1 cellular context compared by ENCODE assay signal in the genomic region with DNA sequence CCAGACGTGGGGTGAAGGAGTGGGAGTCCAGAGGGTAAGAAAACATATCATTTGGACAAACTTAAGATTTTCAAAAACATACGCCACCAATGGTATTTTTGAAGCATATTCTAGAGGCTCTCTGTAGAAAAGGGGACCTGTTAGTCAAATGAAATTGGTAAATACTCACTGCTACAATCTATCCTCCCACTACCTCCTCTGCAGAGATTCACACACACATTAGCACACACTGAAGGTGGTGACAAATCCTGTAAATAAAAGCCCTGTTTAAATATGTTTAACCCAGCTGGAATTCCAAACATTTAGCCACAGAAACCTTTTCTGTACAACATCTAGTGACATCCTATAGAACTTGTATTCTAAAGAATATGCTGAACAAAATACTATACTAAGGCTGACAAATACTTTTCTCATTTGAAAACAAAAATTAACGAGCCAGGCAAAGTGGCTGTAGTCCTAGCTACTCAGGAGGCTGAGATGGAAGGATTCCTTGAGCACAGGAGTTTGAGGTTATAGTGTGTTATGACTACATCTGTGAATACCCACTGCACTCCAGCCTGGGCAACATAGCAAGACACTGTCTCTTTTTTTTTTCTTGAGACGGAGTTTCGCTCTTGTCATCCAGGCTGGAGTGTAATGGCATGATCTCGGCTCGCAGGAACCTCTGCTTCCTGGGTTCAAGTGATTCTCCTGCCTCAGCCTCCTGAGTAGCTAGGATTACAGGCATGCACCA.
TF ChIP-seq lines count a peak whose summit lies in the region.

No MANE protein-coding gene starts in this region.

TF ChIP-seq in A549, 52 proteins besides CTCF, POLR2A, EP300 and RAD21:
- TF ChIP-seq KDM1A (IDR thresholded peaks at IDR 0.05; ENCODE audit: low read depth) (no peak), NPAS2 (CRISPR knock-in tag; IDR thresholded peaks at IDR 0.05; ENCODE audit: borderline replicate concordance) (no peak), NR3C1 (IDR thresholded peaks at IDR 0.05) (no peak), ZNF302 (CRISPR knock-in tag; IDR thresholded peaks at IDR 0.05) (no peak), TP53 (CRISPR knock-in tag; IDR thresholded peaks at IDR 0.05) (no peak), FOSB (CRISPR knock-in tag; IDR thresholded peaks at IDR 0.05) (no peak), CHD4 (IDR thresholded peaks at IDR 0.05; ENCODE audit: borderline replicate concordance) (no peak), POLR2AphosphoS2 (conservative IDR thresholded peaks at IDR 0.05; ENCODE audit: low read length) (no peak), SMC3 (IDR thresholded peaks at IDR 0.05) (no peak), RFX5 (IDR thresholded peaks at IDR 0.05) (no peak), HOXB5 (CRISPR knock-in tag; IDR thresholded peaks at IDR 0.05) (no peak), NFE2L2 (conservative IDR thresholded peaks at IDR 0.05; ENCODE audit: low read length) (no peak)
- TF ChIP-seq, protein P1, sequence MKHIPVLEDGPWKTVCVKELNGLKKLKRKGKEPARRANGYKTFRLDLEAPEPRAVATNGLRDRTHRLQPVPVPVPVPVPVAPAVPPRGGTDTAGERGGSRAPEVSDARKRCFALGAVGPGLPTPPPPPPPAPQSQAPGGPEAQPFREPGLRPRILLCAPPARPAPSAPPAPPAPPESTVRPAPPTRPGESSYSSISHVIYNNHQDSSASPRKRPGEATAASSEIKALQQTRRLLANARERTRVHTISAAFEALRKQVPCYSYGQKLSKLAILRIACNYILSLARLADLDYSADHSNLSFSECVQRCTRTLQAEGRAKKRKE (CRISPR knock-in tag; IDR thresholded peaks at IDR 0.05; ENCODE audit: low read depth), result no peak
- TF ChIP-seq, protein P2, sequence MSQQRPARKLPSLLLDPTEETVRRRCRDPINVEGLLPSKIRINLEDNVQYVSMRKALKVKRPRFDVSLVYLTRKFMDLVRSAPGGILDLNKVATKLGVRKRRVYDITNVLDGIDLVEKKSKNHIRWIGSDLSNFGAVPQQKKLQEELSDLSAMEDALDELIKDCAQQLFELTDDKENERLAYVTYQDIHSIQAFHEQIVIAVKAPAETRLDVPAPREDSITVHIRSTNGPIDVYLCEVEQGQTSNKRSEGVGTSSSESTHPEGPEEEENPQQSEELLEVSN (IDR thresholded peaks at IDR 0.05; ENCODE audit: borderline replicate concordance, low read depth), result no peak
- TF ChIP-seq, protein P3, sequence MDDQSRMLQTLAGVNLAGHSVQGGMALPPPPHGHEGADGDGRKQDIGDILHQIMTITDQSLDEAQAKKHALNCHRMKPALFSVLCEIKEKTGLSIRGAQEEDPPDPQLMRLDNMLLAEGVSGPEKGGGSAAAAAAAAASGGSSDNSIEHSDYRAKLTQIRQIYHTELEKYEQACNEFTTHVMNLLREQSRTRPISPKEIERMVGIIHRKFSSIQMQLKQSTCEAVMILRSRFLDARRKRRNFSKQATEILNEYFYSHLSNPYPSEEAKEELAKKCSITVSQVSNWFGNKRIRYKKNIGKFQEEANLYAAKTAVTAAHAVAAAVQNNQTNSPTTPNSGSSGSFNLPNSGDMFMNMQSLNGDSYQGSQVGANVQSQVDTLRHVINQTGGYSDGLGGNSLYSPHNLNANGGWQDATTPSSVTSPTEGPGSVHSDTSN (IDR thresholded peaks at IDR 0.05), result no peak
